ENCODE assay signal across 12 cellular contexts in the genomic region with DNA sequence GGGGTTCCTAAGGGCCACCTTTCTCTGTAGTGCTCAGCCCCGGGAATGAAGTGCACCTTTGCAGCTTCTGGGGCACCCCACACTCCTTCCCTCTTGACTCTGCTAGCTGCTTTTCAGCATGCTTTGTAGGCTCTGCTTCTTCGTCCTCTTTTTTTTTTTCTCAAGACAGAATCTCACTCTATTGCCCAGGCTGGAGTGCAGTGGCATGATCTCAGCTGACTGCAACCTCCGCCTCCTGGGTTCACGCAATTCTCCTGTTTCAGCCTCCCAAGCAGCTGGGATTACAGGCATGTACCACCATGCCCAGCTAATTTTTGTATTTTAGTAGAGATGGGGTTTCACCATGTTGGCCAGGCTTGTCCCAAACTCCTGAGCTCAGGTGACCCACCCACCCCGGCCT. TPM values are rescaled to one million over a fixed set of nuclear protein-coding genes. Genes with fewer than 3 reads are reported as not detected.
"Had no signal": no experiment of that assay in that cellular context is flagged by ENCODE, and none has a peak within 500 bp of the region (broad histone marks: within the 10 kb centered on the region; RNA-seq: fewer than 3 reads in every experiment).

No MANE protein-coding gene starts in this region.

RNA-seq across cellular contexts. Expression of a gene that starts 24.7 kb away (rescaled TPM):
- total RNA-seq: activated CD4-positive, alpha-beta memory T cell treated with anti-CD3 and anti-CD28 coated beads, Interleukin-2, amount 10 ng/mL, durations not matched to agents 7 days and 5 days; activated CD8-positive, alpha-beta memory T cell treated with anti-CD3 and anti-CD28 coated beads, Interleukin-2, amount 10 ng/mL, durations not matched to agents 7 days and 5 days; activated naive CD8-positive, alpha-beta T cell treated with anti-CD3 and anti-CD28 coated beads for 36 hours; aorta; chondrocyte; colonic mucosa; NCI-H460; PC-9; Right ventricle myocardium superior; SJCRH30; T-helper 2 cell treated with Interferon-gamma antibody and Interleukin-4, amounts not matched to agents 100 ng/mL and 5 ng/mL, for 36 hours had no signal
- polyA plus RNA-seq: aorta, IgD-negative memory B cell had no signal

RNA-seq across cellular contexts. Expression of a gene that starts 29.6 kb away (rescaled TPM):
- total RNA-seq: activated CD4-positive, alpha-beta memory T cell treated with anti-CD3 and anti-CD28 coated beads, Interleukin-2, amount 10 ng/mL, durations not matched to agents 7 days and 5 days; activated CD8-positive, alpha-beta memory T cell treated with anti-CD3 and anti-CD28 coated beads, Interleukin-2, amount 10 ng/mL, durations not matched to agents 7 days and 5 days; T-helper 2 cell treated with Interferon-gamma antibody and Interleukin-4, amounts not matched to agents 100 ng/mL and 5 ng/mL, for 36 hours had no signal
- polyA plus RNA-seq: IgD-negative memory B cell had no signal
